In the genomic region with DNA sequence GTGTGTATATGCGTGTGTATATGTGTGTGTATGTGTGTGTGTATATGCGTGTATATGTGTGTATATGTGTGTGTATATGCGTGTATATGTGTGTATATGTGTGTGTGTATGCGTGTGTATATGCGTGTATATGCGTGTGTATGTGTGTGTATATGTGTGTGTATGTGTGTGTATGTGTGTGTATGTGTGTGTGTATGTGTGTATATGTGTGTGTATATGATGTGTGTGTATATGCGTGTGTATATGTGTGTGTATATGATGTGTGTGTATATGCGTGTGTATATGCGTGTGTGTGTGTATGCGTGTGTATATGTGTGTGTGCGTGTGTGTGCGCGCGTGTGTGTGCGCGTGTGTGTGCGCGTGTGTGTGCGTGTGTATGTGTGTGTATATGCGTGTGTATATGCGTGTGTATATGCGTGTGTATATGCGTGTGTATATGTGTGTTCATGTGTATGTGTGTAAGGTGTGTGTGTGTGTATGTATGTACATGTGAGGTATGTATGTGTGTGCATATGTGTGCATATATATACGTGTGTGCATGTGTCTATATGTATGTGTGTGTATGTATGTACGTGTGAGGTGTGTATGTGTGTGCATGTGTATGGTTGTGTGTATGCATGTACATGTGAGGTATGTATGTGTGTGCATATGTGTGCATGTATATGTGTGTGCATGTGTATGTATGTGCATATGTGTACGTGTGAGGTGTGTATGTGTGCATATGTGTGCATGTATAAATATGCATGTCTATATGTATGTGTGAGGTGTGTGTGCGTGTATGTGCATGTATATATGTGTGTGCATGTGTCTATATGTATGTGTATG, we compare ENCODE assay signal across 24 cellular contexts. TPM values are rescaled to one million over a fixed set of nuclear protein-coding genes. Genes with fewer than 3 reads are reported as not detected.
"Had no signal": no experiment of that assay in that cellular context is flagged by ENCODE, and none has a peak within 500 bp of the region (broad histone marks: within the 10 kb centered on the region; RNA-seq: fewer than 3 reads in every experiment).

No MANE protein-coding gene starts in this region.

- H3K4me3 ChIP-seq: cardiac muscle cell, Peyer's patch, SJCRH30 had no signal

- H3K4me3 Mint-ChIP-seq: activated naive CD4-positive, alpha-beta T cell treated with anti-CD3 and anti-CD28 coated beads for 36 hours; activated naive CD8-positive, alpha-beta T cell treated with anti-CD3 and anti-CD28 coated beads for 36 hours; activated T-helper 17 cell treated with anti-CD3 and anti-CD28 coated beads, Interleukin-2, amount 50 U/mL, for 72 hours had no signal

- H3K9me3 ChIP-seq: Peyer's patch, SJCRH30, SK-N-SH had no signal

- H3K9ac ChIP-seq: SK-N-SH had no signal

- H3K36me3 Mint-ChIP-seq: activated naive CD8-positive, alpha-beta T cell treated with anti-CD3 and anti-CD28 coated beads for 36 hours had no signal

- H3K36me3 ChIP-seq: brain microvascular endothelial cell, cardiac muscle cell, Peyer's patch, SJCRH30 had no signal

- H3K27ac ChIP-seq: brain microvascular endothelial cell, cardiac muscle cell, Peyer's patch, RWPE1, SJCRH30 had no signal

- H3K27me3 ChIP-seq: brain microvascular endothelial cell, cardiac muscle cell, Peyer's patch, SJCRH30 had no signal

- H3K4me1 Mint-ChIP-seq: activated naive CD8-positive, alpha-beta T cell treated with anti-CD3 and anti-CD28 coated beads for 36 hours had no signal

- H3K27me3 Mint-ChIP-seq: activated naive CD8-positive, alpha-beta T cell treated with anti-CD3 and anti-CD28 coated beads for 36 hours; activated T-helper 17 cell treated with anti-CD3 and anti-CD28 coated beads, Interleukin-2, amount 50 U/mL, for 72 hours had no signal

- H3K27ac Mint-ChIP-seq: activated naive CD4-positive, alpha-beta T cell treated with anti-CD3 and anti-CD28 coated beads for 36 hours; activated naive CD8-positive, alpha-beta T cell treated with anti-CD3 and anti-CD28 coated beads for 36 hours; activated T-helper 17 cell treated with anti-CD3 and anti-CD28 coated beads, Interleukin-2, amount 50 U/mL, for 72 hours had no signal

- H3K4me1 ChIP-seq: Peyer's patch, SJCRH30 had no signal

- H3K4me2 ChIP-seq: SK-N-SH had no signal

- DNase-seq: activated CD4-positive, alpha-beta T cell treated with anti-CD3 and anti-CD28 coated beads for 48 hours; activated CD4-positive, alpha-beta T cell treated with anti-CD3 and anti-CD28 coated beads, Interleukin-2, amount 50 U/mL, for 4 hours; activated CD4-positive, CD25-positive, alpha-beta regulatory T cell treated with anti-CD3 and anti-CD28 coated beads, Interleukin-2, amount 50 U/mL, for 72 hours; activated CD8-positive, alpha-beta memory T cell treated with anti-CD3 and anti-CD28 coated beads for 24 hours; activated gamma-delta T cell; activated naive CD4-positive, alpha-beta T cell treated with anti-CD3 and anti-CD28 coated beads for 36 hours; activated naive CD8-positive, alpha-beta T cell treated with anti-CD3 and anti-CD28 coated beads for 36 hours; activated T-cell treated with anti-CD3 and anti-CD28 coated beads, Interleukin-2, amount 50 U/mL, for 48 hours; brain microvascular endothelial cell; Kasumi-1; NCI-H1105 treated with DMSO at 0.1 percent for 48 hours; NCI-H1436 treated with DMSO at 0.1 percent for 48 hours; NCI-H187; NCI-H2081; NCI-H446; NCI-H524; Peyer's patch; Right ventricle myocardium superior; SJCRH30; SK-N-SH had no signal

- ATAC-seq: activated T-helper 17 cell treated with anti-CD3 and anti-CD28 coated beads, Interleukin-2, amount 50 U/mL, for 72 hours had no signal

RNA-seq across cellular contexts. Expression of a gene that starts 5.9 kb away (rescaled TPM):
- total RNA-seq: activated naive CD4-positive, alpha-beta T cell treated with anti-CD3 and anti-CD28 coated beads for 36 hours; activated naive CD8-positive, alpha-beta T cell treated with anti-CD3 and anti-CD28 coated beads for 36 hours; activated T-helper 17 cell treated with anti-CD3 and anti-CD28 coated beads, Interleukin-2, amount 50 U/mL, for 72 hours; cardiac muscle cell; Right ventricle myocardium superior; T-helper 1 cell treated with Interleukin-12 subunit alpha and Interleukin-12 subunit beta and Interleukin-4 antibody, amounts not matched to agents 30 ng/mL and 1 ng/mL, for 36 hours had no signal
- polyA plus RNA-seq: cardiac muscle cell, SK-N-SH had no signal

RNA-seq across cellular contexts. Expression of a gene that starts 33.9 kb away (rescaled TPM):
- total RNA-seq: activated naive CD4-positive, alpha-beta T cell treated with anti-CD3 and anti-CD28 coated beads for 36 hours; activated naive CD8-positive, alpha-beta T cell treated with anti-CD3 and anti-CD28 coated beads for 36 hours; activated T-helper 17 cell treated with anti-CD3 and anti-CD28 coated beads, Interleukin-2, amount 50 U/mL, for 72 hours; cardiac muscle cell; SJCRH30; T-helper 1 cell treated with Interleukin-12 subunit alpha and Interleukin-12 subunit beta and Interleukin-4 antibody, amounts not matched to agents 30 ng/mL and 1 ng/mL, for 36 hours had no signal
- polyA plus RNA-seq: cardiac muscle cell, SK-N-SH had no signal
